Comparison of ENCODE assay signal across 8 cellular contexts in genomic region chr19:3499738-3500428, GRCh38. TPM values are rescaled to one million over a fixed set of nuclear protein-coding genes. Genes with fewer than 3 reads are reported as not detected.
A peak's percentile ranks its signal among the peaks of the same experiment; 100 is the strongest.
DNase-seq lines count a peak whose midpoint lies in the region; ATAC-seq, FAIRE-seq and TF ChIP-seq lines count a peak whose summit lies in the region.

No MANE protein-coding gene starts in this region.

- intact Hi-C loops in CD4-positive, alpha-beta memory T cell (cut with micrococcal nuclease) = loop anchor here (1.0 kb wide), 1 partner anchor 65 kb away; no protein-coding TSS in a partner anchor

- no peaks in the 10 kb centered on the region for H3K9me3 ChIP-seq in CD4-positive, alpha-beta memory T cell (ENCODE audit: control insufficient read depth in 1 of 2, low read length in 2 of 2)
- H3K9me3 ChIP-seq in mucosa of rectum (ENCODE audit: control insufficient read depth in 2 of 2, low read length in 2 of 2) = no peaks in the 10 kb centered on the region

- peak overlapping the region; percentile 82 to 98 (median 93) for H3K4me3 Mint-ChIP-seq in CD4-positive, alpha-beta memory T cell
- H3K4me3 Mint-ChIP-seq in central memory CD8-positive, alpha-beta T cell = peak overlapping the region; percentile 95

- H3K4me1 ChIP-seq in CD4-positive, alpha-beta memory T cell (ENCODE audit: insufficient read depth, low read length) = peaks cover 25% of the 10 kb centered on the region
- peaks cover 5 to 13% of the 10 kb centered on the region in 2 donors for H3K4me1 ChIP-seq in mucosa of rectum (ENCODE audit: control insufficient read depth in 2 of 2, insufficient read depth in 2 of 2, low read length in 2 of 2)

- peak overlapping the region; percentile 91 to 100 (median 95) for H3K27ac Mint-ChIP-seq in CD4-positive, alpha-beta memory T cell
- peak overlapping the region; percentile 99 for H3K27ac Mint-ChIP-seq in central memory CD8-positive, alpha-beta T cell (ENCODE audit: low read depth)

- peaks cover 0 to 8% (median 0%) of the 10 kb centered on the region in 8 donors for H3K9me3 Mint-ChIP-seq in CD4-positive, alpha-beta memory T cell
- no peaks in the 10 kb centered on the region for H3K9me3 Mint-ChIP-seq in central memory CD8-positive, alpha-beta T cell

- no peaks in the 10 kb centered on the region for H3K27me3 Mint-ChIP-seq in CD4-positive, alpha-beta memory T cell
- no peaks in the 10 kb centered on the region for H3K27me3 Mint-ChIP-seq in central memory CD8-positive, alpha-beta T cell

- peaks cover 15 to 21% of the 10 kb centered on the region in 2 donors for H3K36me3 Mint-ChIP-seq in CD4-positive, alpha-beta memory T cell
- H3K36me3 Mint-ChIP-seq in central memory CD8-positive, alpha-beta T cell (ENCODE audit: insufficient read depth) = peaks cover 20% of the 10 kb centered on the region

- FAIRE-seq in RCC 7860 (lab: Jason Lieb, UNC) = no peak

- no peaks in the 10 kb centered on the region for H3K27me3 ChIP-seq in CD4-positive, alpha-beta memory T cell (ENCODE audit: insufficient read depth, low read length)
- H3K27me3 ChIP-seq in HL-60 (ENCODE audit: insufficient read depth, poor library complexity, severe bottlenecking) = no peaks in the 10 kb centered on the region
- H3K27me3 ChIP-seq in mucosa of rectum (ENCODE audit: control insufficient read depth in 2 of 2, insufficient read depth in 2 of 2, low read length in 2 of 2) = no peaks in the 10 kb centered on the region

- CTCF ChIA-PET in CD4-positive, alpha-beta memory T cell (lab: Charles Lee; ENCODE audit: partially characterized antibody) = interaction anchor here (1.0 to 6.1 kb wide), 5 partner anchors 8 to 263 kb away, joined by 3 to 39 read pairs (median 3); partner anchors contain the start of gene MRPL54

- ATAC-seq in central memory CD8-positive, alpha-beta T cell (replicated peaks; ENCODE audit: extremely low read depth, poor library complexity, severe bottlenecking) = no peak
- ATAC-seq in GM21381 (IDR thresholded peaks at IDR 0.05; ENCODE audit: unreplicated experiment) (no peak), HG03045 (IDR thresholded peaks at IDR 0.05; ENCODE audit: unreplicated experiment) (no peak)

- peak overlapping the region; percentile 74 to 87 for H3K9ac ChIP-seq in mucosa of rectum (ENCODE audit: low read depth in 1 of 2, low read length in 2 of 2)

- POLR2A ChIA-PET in CD4-positive, alpha-beta memory T cell (lab: Charles Lee; ENCODE audit: partially characterized antibody) = interaction anchor here (1.3 to 2.0 kb wide), 5 partner anchors 9 to 263 kb away, joined by 4 to 10 read pairs (median 7); partner anchors contain the start of genes MRPL54 and SMIM44

- no peak for TF ChIP-seq CTCF in HL-60 (IDR thresholded peaks at IDR 0.05; ENCODE audit: insufficient read depth, low read length)

- H3K4me3 ChIP-seq in CD4-positive, alpha-beta memory T cell (ENCODE audit: low read length in 2 of 2) = peak overlapping the region; percentile 64 to 87
- H3K4me3 ChIP-seq in HL-60 (replicated peaks; ENCODE audit: insufficient read depth, low read length) (peak overlapping the region; percentile 99), mucosa of rectum (ENCODE audit: low read length in 2 of 2) (peak overlapping the region; percentile 91 to 97)

- peak overlapping the region; percentile 85 for H3K27ac ChIP-seq in CD4-positive, alpha-beta memory T cell (ENCODE audit: low read depth, low read length)
- H3K27ac ChIP-seq in HL-60 (replicated peaks) (peak overlapping the region; percentile 100), mucosa of rectum (ENCODE audit: low read depth in 2 of 2, low read length in 2 of 2) (peak overlapping the region; percentile 90 to 91)

- peaks cover 14% of the 10 kb centered on the region for H3K36me3 ChIP-seq in CD4-positive, alpha-beta memory T cell (ENCODE audit: insufficient read depth, low read length)
- H3K36me3 ChIP-seq in mucosa of rectum (ENCODE audit: control insufficient read depth in 2 of 2, insufficient read depth in 2 of 2, low read length in 2 of 2) = peaks cover 2 to 11% of the 10 kb centered on the region in 2 donors

- peaks cover 18 to 38% (median 22%) of the 10 kb centered on the region in 4 donors for H3K4me1 Mint-ChIP-seq in CD4-positive, alpha-beta memory T cell
- H3K4me1 Mint-ChIP-seq in central memory CD8-positive, alpha-beta T cell = peaks cover 25% of the 10 kb centered on the region

- no peak for DNase-seq in CD4-positive, alpha-beta memory T cell
- no peak for DNase-seq in HL-60 (ENCODE audit: low read depth in 1 of 2, low spot score in 1 of 2)
- DNase-seq in central memory CD8-positive, alpha-beta T cell (ENCODE audit: low spot score in 2 of 2) = no peak
- DNase-seq in stimulated activated CD4-positive, alpha-beta T cell treated with anti-CD3 and anti-CD28 coated beads, Interleukin-4, amount 100 ng/mL, for 24 hours = no peak
- DNase-seq in RCC 7860 (ENCODE audit: low spot score) = no peak

RNA-seq across cellular contexts. Expression of gene DOHH, which starts 0.6 kb away (rescaled TPM):
- 1 to 10 TPM; 8.3 TPM for total RNA-seq in CD4-positive, alpha-beta memory T cell
- polyA plus RNA-seq in CD4-positive, alpha-beta memory T cell = 10 to 100 TPM in 1 of 2 donors, 1 to 10 TPM in 1; 3.1 to 13.0 TPM

RNA-seq across cellular contexts. Expression of gene FZR1, which starts 6.2 kb away (rescaled TPM):
- total RNA-seq in CD4-positive, alpha-beta memory T cell = 10 to 100 TPM; 73.3 to 73.7 TPM
- polyA plus RNA-seq in CD4-positive, alpha-beta memory T cell = 10 to 100 TPM in 1 of 2 donors, 1 to 10 TPM in 1; 7.1 to 16.0 TPM

RNA-seq across cellular contexts. Expression of gene SMIM44, which starts 16.6 kb away (rescaled TPM):
- not detected for total RNA-seq in CD4-positive, alpha-beta memory T cell
- not detected for polyA plus RNA-seq in CD4-positive, alpha-beta memory T cell

RNA-seq across cellular contexts. Expression of gene SMIM24, which starts 19.6 kb away (rescaled TPM):
- not detected for total RNA-seq in CD4-positive, alpha-beta memory T cell
- not detected for polyA plus RNA-seq in CD4-positive, alpha-beta memory T cell

RNA-seq across cellular contexts. Expression of gene TEKTIP1, which starts 39.1 kb away (rescaled TPM):
- total RNA-seq in CD4-positive, alpha-beta memory T cell = 10 to 100 TPM in 1 of 2 experiments, 1 to 10 TPM in 1; 8.1 to 10.6 TPM
- polyA plus RNA-seq in CD4-positive, alpha-beta memory T cell = under 1 TPM in 1 of 2 donors, not detected in 1; 0.55 TPM
